Comparison of ENCODE assay signal across 26 cellular contexts in genomic region chr1:3534803-3535637, GRCh38.
DNase-seq lines count a peak whose midpoint lies in the region; ATAC-seq and TF ChIP-seq lines count a peak whose summit lies in the region.
"Had no signal": no experiment of that assay in that cellular context is flagged by ENCODE, and none has a peak within 500 bp of the region (broad histone marks: within the 10 kb centered on the region; RNA-seq: fewer than 3 reads in every experiment).

No MANE protein-coding gene starts in this region.

- TF ChIP-seq CTCF in osteoblast (IDR thresholded peaks at IDR 0.05; ENCODE audit: extremely low read depth, low read depth, low read length), result no peak

- H2AFZ ChIP-seq in osteoblast (ENCODE audit: low read length), result no peak overlapping the region
- H2AFZ ChIP-seq: GM23338 had no signal

- peaks cover 95% of the 10 kb centered on the region for H4K20me1 ChIP-seq in BLaER1
- no peaks in the 10 kb centered on the region for H4K20me1 ChIP-seq in osteoblast (ENCODE audit: insufficient read depth, low read length)

- H3K79me2 ChIP-seq in osteoblast (ENCODE audit: insufficient read depth, low read length), result peaks cover under 1% of the 10 kb centered on the region

- H3K9ac ChIP-seq in BLaER1, result no peak overlapping the region

- peak; percentile 56 for DNase-seq in COLO668 (lab: John Stamatoyannopoulos, UW; ENCODE audit: unreplicated experiment)
- DNase-seq in NCI-H2171 treated with DMSO at 0.1 percent for 48 hours (lab: John Stamatoyannopoulos, UW), result peak; percentile 64
- peak; percentile 87 for DNase-seq in osteoblast (ENCODE audit: insufficient read length, low spot score, missing footprints)
- no peak for DNase-seq in NCI-H2107 (lab: John Stamatoyannopoulos, UW)
- no peak for DNase-seq in effector CD4-positive, alpha-beta T cell
- DNase-seq: AML-193; CD8-positive, alpha-beta T cell; DMS153; NCI-H1048; NCI-H1417; NCI-H187; NCI-H2081 treated with DMSO at 0.1 percent for 48 hours; NCI-H446; NCI-H524 treated with DMSO at 0.1 percent for 48 hours; SIG-M5; SW 1271; T-helper 17 cell had no signal

- H3K27me3 ChIP-seq in BLaER1 (no peaks in the 10 kb centered on the region), osteoblast (ENCODE audit: insufficient read depth, low read length) (no peaks in the 10 kb centered on the region)

- no peak for ATAC-seq in GM21390 (IDR thresholded peaks at IDR 0.05; ENCODE audit: unreplicated experiment)
- ATAC-seq: A549; CD8-positive, alpha-beta T cell; GM12878; GM23338; Panc1; T-helper 17 cell had no signal

- no peaks in the 10 kb centered on the region for H3K9me3 ChIP-seq in BLaER1
- H3K9me3 ChIP-seq in osteoblast (ENCODE audit: low read depth, low read length), result no peaks in the 10 kb centered on the region
- H3K9me3 ChIP-seq: A549, HAP-1 had no signal

- H3K36me3 ChIP-seq in BLaER1 (no peaks in the 10 kb centered on the region), osteoblast (ENCODE audit: insufficient read depth, low read length) (no peaks in the 10 kb centered on the region)
- H3K36me3 ChIP-seq: HAP-1 had no signal

- H3K4me1 ChIP-seq in BLaER1 (peaks cover 87% of the 10 kb centered on the region), osteoblast (ENCODE audit: insufficient read depth, low read length) (peaks cover 6% of the 10 kb centered on the region)
- H3K4me1 ChIP-seq: HAP-1 had no signal

- no peak overlapping the region for H3K27ac ChIP-seq in BLaER1
- H3K27ac ChIP-seq in osteoblast (ENCODE audit: low read depth, low read length), result no peak overlapping the region
- H3K27ac ChIP-seq: A549, C4-2B, SK-N-MC had no signal

- H3K4me2 ChIP-seq in BLaER1, result peak overlapping the region; percentile 82
- no peak overlapping the region for H3K4me2 ChIP-seq in osteoblast (ENCODE audit: insufficient read depth, low read length)
- H3K4me2 ChIP-seq: A549, GM23338 had no signal

- H3K4me3 ChIP-seq in BLaER1, result no peak overlapping the region
- no peak overlapping the region for H3K4me3 ChIP-seq in osteoblast (ENCODE audit: insufficient read depth, low read length)
- H3K4me3 ChIP-seq: A549, GM12878, GM23338, HAP-1, SK-N-MC had no signal

Comparison
In these comparisons a context has a peak if more than half of its experiments do, and no peak if none do; other contexts are left out.
1. DNase-seq: peak in COLO668 (single experiment), NCI-H2171 treated with DMSO at 0.1 percent for 48 hours (single experiment) and osteoblast (single experiment); none in NCI-H2107 (single experiment) and effector CD4-positive, alpha-beta T cell (single experiment).